In the genomic region with DNA sequence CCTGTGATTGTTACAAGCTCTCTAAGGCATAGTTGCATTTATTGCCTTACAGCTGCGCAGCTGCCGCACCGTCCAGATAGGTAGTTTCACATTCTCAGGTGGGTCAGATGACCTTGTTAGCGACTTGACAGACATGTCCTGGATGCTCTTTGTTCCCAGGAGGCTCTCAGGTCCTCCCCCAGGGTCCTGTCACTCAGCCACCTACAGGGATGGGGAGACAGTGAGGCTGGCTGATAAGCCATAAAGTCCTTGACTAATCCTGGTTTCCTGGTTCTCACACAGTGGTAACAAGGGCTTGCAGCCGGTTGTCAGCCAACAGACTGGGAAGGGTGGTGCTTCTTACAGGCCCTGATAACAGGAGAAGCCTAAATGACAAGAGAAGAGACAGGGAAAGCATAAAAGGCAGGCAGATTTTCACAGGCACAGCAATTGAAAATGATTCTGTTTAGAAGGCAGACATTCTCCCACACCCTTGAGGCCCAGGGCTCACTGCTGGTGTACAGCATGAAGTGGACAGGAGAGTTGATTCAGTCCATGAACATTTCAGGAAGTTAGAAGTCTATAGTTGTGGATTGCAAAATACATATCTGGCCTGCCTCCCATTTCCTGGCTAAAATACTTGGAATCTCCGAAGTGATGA, we compare ENCODE assay signal across 8 cellular contexts. TPM values are rescaled to one million over a fixed set of nuclear protein-coding genes. Genes with fewer than 3 reads are reported as not detected.
A peak's percentile ranks its signal among the peaks of the same experiment; 100 is the strongest.
DNase-seq lines count a peak whose midpoint lies in the region; ATAC-seq and TF ChIP-seq lines count a peak whose summit lies in the region.

No MANE protein-coding gene starts in this region.

- peaks cover 59% of the 10 kb centered on the region for H3K36me3 Mint-ChIP-seq in activated CD4-positive, alpha-beta T cell treated with anti-CD3 and anti-CD28 coated beads, Interleukin-2, amount 10 ng/mL, durations not matched to agents 7 days and 5 days (ENCODE audit: low read depth)
- H3K36me3 Mint-ChIP-seq in activated T-helper 1 cell treated with anti-CD3 and anti-CD28 coated beads, Interleukin-12 subunit alpha, Interleukin-12 subunit beta, Interleukin-2, Interleukin-4 antibody, amounts not matched to agents 30 ng/mL and 10 ng/mL and 1 ng/mL, durations not matched to agents 14 hours and 24 hours and 36 hours (ENCODE audit: low read depth), result peaks cover 43% of the 10 kb centered on the region

- H3K4me3 Mint-ChIP-seq in activated CD4-positive, alpha-beta T cell treated with anti-CD3 and anti-CD28 coated beads, Interleukin-2, amount 10 ng/mL, durations not matched to agents 7 days and 5 days, result peak overlapping the region; percentile 92
- H3K4me3 Mint-ChIP-seq in activated T-helper 1 cell treated with anti-CD3 and anti-CD28 coated beads, Interleukin-12 subunit alpha, Interleukin-12 subunit beta, Interleukin-2, Interleukin-4 antibody, amounts not matched to agents 30 ng/mL and 10 ng/mL and 1 ng/mL, durations not matched to agents 14 hours and 24 hours and 36 hours, result peak overlapping the region; percentile 97

- H3K4me3 ChIP-seq in right cardiac atrium (ENCODE audit: low read length) (no peak overlapping the region), stomach (peak overlapping the region; percentile 64 to 99 (median 95))

- POLR2A ChIA-PET in activated CD4-positive, alpha-beta T cell treated with anti-CD3 and anti-CD28 coated beads, Interleukin-2, amount 10 ng/mL, durations not matched to agents 7 days and 5 days (lab: Charles Lee), result no interaction called here

- DNase-seq in activated CD4-positive, alpha-beta T cell treated with anti-CD3 and anti-CD28 coated beads, Interleukin-2, amount 10 ng/mL, durations not matched to agents 7 days and 5 days, result no peak
- DNase-seq in activated CD4-positive, alpha-beta T cell treated with anti-CD3 and anti-CD28 coated beads for 48 hours, result no peak
- no peak for DNase-seq in activated T-helper 1 cell treated with anti-CD3 and anti-CD28 coated beads, Interleukin-12 subunit alpha, Interleukin-12 subunit beta, Interleukin-2, Interleukin-4 antibody, amounts not matched to agents 30 ng/mL and 10 ng/mL and 1 ng/mL, durations not matched to agents 14 hours and 24 hours and 36 hours (ENCODE audit: low spot score)
- DNase-seq in right cardiac atrium, result peak; percentile 35 to 67 (median 55)
- no peak for DNase-seq in stomach
- DNase-seq in effector CD8-positive, alpha-beta T cell (lab: John Stamatoyannopoulos, UW), result no peak
- no peak for DNase-seq in MV-4-11 (lab: John Stamatoyannopoulos, UW)

- 27% methylated on average over 6 of the region's 6 CpGs for WGBS in right cardiac atrium
- 23 to 30% (median 26%) methylated on average over 6 of the region's 6 CpGs for WGBS in stomach, 5 donors

- TF ChIP-seq EP300 in stomach (IDR thresholded peaks at IDR 0.05), result no peak

- no peaks in the 10 kb centered on the region for H3K27me3 Mint-ChIP-seq in activated CD4-positive, alpha-beta T cell treated with anti-CD3 and anti-CD28 coated beads, Interleukin-2, amount 10 ng/mL, durations not matched to agents 7 days and 5 days
- H3K27me3 Mint-ChIP-seq in activated T-helper 1 cell treated with anti-CD3 and anti-CD28 coated beads, Interleukin-12 subunit alpha, Interleukin-12 subunit beta, Interleukin-2, Interleukin-4 antibody, amounts not matched to agents 30 ng/mL and 10 ng/mL and 1 ng/mL, durations not matched to agents 14 hours and 24 hours and 36 hours (ENCODE audit: insufficient read depth), result no peaks in the 10 kb centered on the region

- intact Hi-C loops in activated T-helper 1 cell treated with anti-CD3 and anti-CD28 coated beads, Interleukin-12 subunit alpha, Interleukin-12 subunit beta, Interleukin-2, Interleukin-4 antibody, amounts not matched to agents 30 ng/mL and 10 ng/mL and 1 ng/mL, durations not matched to agents 14 hours and 24 hours and 36 hours (cut with micrococcal nuclease), result loop anchor here (10.0 kb wide), 1 partner anchor 321 kb away; no protein-coding TSS in a partner anchor
- intact Hi-C loops in right cardiac atrium (cut with DNase I), result loop anchor here in 1 of 4 donors (10.0 kb wide), 1 partner anchor 331 kb away; no protein-coding TSS in a partner anchor
- intact Hi-C loops in stomach (cut with DNase I; ENCODE audit: low total_unique reads), result no loop called here

- CTCF ChIA-PET in activated CD4-positive, alpha-beta T cell treated with anti-CD3 and anti-CD28 coated beads, Interleukin-2, amount 10 ng/mL, durations not matched to agents 7 days and 5 days (lab: Charles Lee), result interaction anchor here (1.1 kb wide), 1 partner anchor 14 kb away, joined by 3 read pairs; no protein-coding TSS in a partner anchor

- peaks cover 69% of the 10 kb centered on the region for H3K4me1 Mint-ChIP-seq in activated CD4-positive, alpha-beta T cell treated with anti-CD3 and anti-CD28 coated beads, Interleukin-2, amount 10 ng/mL, durations not matched to agents 7 days and 5 days
- H3K4me1 Mint-ChIP-seq in activated T-helper 1 cell treated with anti-CD3 and anti-CD28 coated beads, Interleukin-12 subunit alpha, Interleukin-12 subunit beta, Interleukin-2, Interleukin-4 antibody, amounts not matched to agents 30 ng/mL and 10 ng/mL and 1 ng/mL, durations not matched to agents 14 hours and 24 hours and 36 hours (ENCODE audit: low read depth), result peaks cover 65% of the 10 kb centered on the region

- peaks cover 0 to 17% (median 9%) of the 10 kb centered on the region in 4 donors for H3K36me3 ChIP-seq in stomach

- peak; percentile 5 to 19 for ATAC-seq in right cardiac atrium
- ATAC-seq in HG03135 (IDR thresholded peaks at IDR 0.05; ENCODE audit: unreplicated experiment), result no peak

- no peaks in the 10 kb centered on the region for H3K9me3 ChIP-seq in right cardiac atrium (ENCODE audit: control insufficient read depth, low read length)
- no peaks in the 10 kb centered on the region for H3K9me3 ChIP-seq in stomach

- H3K27ac Mint-ChIP-seq in activated CD4-positive, alpha-beta T cell treated with anti-CD3 and anti-CD28 coated beads, Interleukin-2, amount 10 ng/mL, durations not matched to agents 7 days and 5 days, result peak overlapping the region; percentile 95
- H3K27ac Mint-ChIP-seq in activated T-helper 1 cell treated with anti-CD3 and anti-CD28 coated beads, Interleukin-12 subunit alpha, Interleukin-12 subunit beta, Interleukin-2, Interleukin-4 antibody, amounts not matched to agents 30 ng/mL and 10 ng/mL and 1 ng/mL, durations not matched to agents 14 hours and 24 hours and 36 hours, result peak overlapping the region; percentile 82

- H3K4me1 ChIP-seq in right cardiac atrium (ENCODE audit: control insufficient read depth, insufficient read depth, low read length) (peaks cover 45% of the 10 kb centered on the region), stomach (peaks cover 71 to 83% (median 80%) of the 10 kb centered on the region in 4 donors)

- H3K27ac ChIP-seq in right cardiac atrium (ENCODE audit: low read length) (peak overlapping the region; percentile 64), stomach (peak overlapping the region; percentile 37 to 100 (median 99))

- no peaks in the 10 kb centered on the region for H3K9me3 Mint-ChIP-seq in activated CD4-positive, alpha-beta T cell treated with anti-CD3 and anti-CD28 coated beads, Interleukin-2, amount 10 ng/mL, durations not matched to agents 7 days and 5 days
- H3K9me3 Mint-ChIP-seq in activated T-helper 1 cell treated with anti-CD3 and anti-CD28 coated beads, Interleukin-12 subunit alpha, Interleukin-12 subunit beta, Interleukin-2, Interleukin-4 antibody, amounts not matched to agents 30 ng/mL and 10 ng/mL and 1 ng/mL, durations not matched to agents 14 hours and 24 hours and 36 hours, result no peaks in the 10 kb centered on the region

- H3K27me3 ChIP-seq in right cardiac atrium (ENCODE audit: control insufficient read depth, insufficient read depth), result no peaks in the 10 kb centered on the region
- H3K27me3 ChIP-seq in stomach, result no peaks in the 10 kb centered on the region

- no peak for TF ChIP-seq CTCF in stomach (IDR thresholded peaks at IDR 0.05)

- TF ChIP-seq POLR2A in stomach (IDR thresholded peaks at IDR 0.05), result no peak

RNA-seq across cellular contexts. Expression of gene ARF1, which starts 2.9 kb away (rescaled TPM):
- 100 to 1,000 TPM; 267 to 285 TPM for total RNA-seq in activated CD4-positive, alpha-beta T cell treated with anti-CD3 and anti-CD28 coated beads, Interleukin-2, amount 10 ng/mL, durations not matched to agents 7 days and 5 days
- total RNA-seq in activated T-helper 1 cell treated with anti-CD3 and anti-CD28 coated beads, Interleukin-12 subunit alpha, Interleukin-12 subunit beta, Interleukin-2, Interleukin-4 antibody, amounts not matched to agents 30 ng/mL and 10 ng/mL and 1 ng/mL, durations not matched to agents 14 hours and 24 hours and 36 hours, result 404 TPM in 2 replicates
- total RNA-seq in right cardiac atrium (100 to 1,000 TPM; 299 to 395 (median 364) TPM), stomach (100 to 1,000 TPM; 111 to 289 (median 131) TPM)
- polyA plus RNA-seq in right cardiac atrium (340 TPM), stomach (100 to 1,000 TPM; 230 to 310 (median 271) TPM)

RNA-seq across cellular contexts. Expression of gene C1orf35, which starts 17.7 kb away (rescaled TPM):
- 10 to 100 TPM; 14.4 to 24.4 TPM for total RNA-seq in activated CD4-positive, alpha-beta T cell treated with anti-CD3 and anti-CD28 coated beads, Interleukin-2, amount 10 ng/mL, durations not matched to agents 7 days and 5 days
- 27.7 and 30.7 TPM in 2 replicates for total RNA-seq in activated T-helper 1 cell treated with anti-CD3 and anti-CD28 coated beads, Interleukin-12 subunit alpha, Interleukin-12 subunit beta, Interleukin-2, Interleukin-4 antibody, amounts not matched to agents 30 ng/mL and 10 ng/mL and 1 ng/mL, durations not matched to agents 14 hours and 24 hours and 36 hours
- total RNA-seq in right cardiac atrium (1 to 10 TPM; 6.3 to 8.6 (median 7.4) TPM), stomach (10 to 100 TPM in 2 of 5 donors, 1 to 10 TPM in 2, under 1 TPM in 1; 0.58 to 94.7 (median 5.0) TPM)
- polyA plus RNA-seq in right cardiac atrium (7.9 TPM), stomach (10 to 100 TPM; 12.8 to 30.5 (median 20.0) TPM)

RNA-seq across cellular contexts. Expression of gene MRPL55, which starts 23.7 kb away (rescaled TPM):
- total RNA-seq in activated CD4-positive, alpha-beta T cell treated with anti-CD3 and anti-CD28 coated beads, Interleukin-2, amount 10 ng/mL, durations not matched to agents 7 days and 5 days, result 10 to 100 TPM; 38.6 to 44.1 TPM
- total RNA-seq in activated T-helper 1 cell treated with anti-CD3 and anti-CD28 coated beads, Interleukin-12 subunit alpha, Interleukin-12 subunit beta, Interleukin-2, Interleukin-4 antibody, amounts not matched to agents 30 ng/mL and 10 ng/mL and 1 ng/mL, durations not matched to agents 14 hours and 24 hours and 36 hours, result 53.3 and 61.7 TPM in 2 replicates
- total RNA-seq in right cardiac atrium (10 to 100 TPM; 51.6 to 56.5 (median 52.8) TPM), stomach (100 to 1,000 TPM in 1 of 5 donors, 10 to 100 TPM in 4; 18.7 to 101 (median 77.4) TPM)
- polyA plus RNA-seq in right cardiac atrium (103 TPM), stomach (100 to 1,000 TPM; 136 to 158 (median 156) TPM)

RNA-seq across cellular contexts. Expression of gene GUK1, which starts 54.7 kb away (rescaled TPM):
- total RNA-seq in activated CD4-positive, alpha-beta T cell treated with anti-CD3 and anti-CD28 coated beads, Interleukin-2, amount 10 ng/mL, durations not matched to agents 7 days and 5 days, result 100 to 1,000 TPM; 207 to 260 TPM
- 201 and 202 TPM in 2 replicates for total RNA-seq in activated T-helper 1 cell treated with anti-CD3 and anti-CD28 coated beads, Interleukin-12 subunit alpha, Interleukin-12 subunit beta, Interleukin-2, Interleukin-4 antibody, amounts not matched to agents 30 ng/mL and 10 ng/mL and 1 ng/mL, durations not matched to agents 14 hours and 24 hours and 36 hours
- 100 to 1,000 TPM; 151 to 202 (median 169) TPM for total RNA-seq in right cardiac atrium
- 315 TPM for polyA plus RNA-seq in right cardiac atrium
- 100 to 1,000 TPM; 179 to 326 (median 230) TPM for total RNA-seq in stomach
- polyA plus RNA-seq in stomach, result 100 to 1,000 TPM; 457 to 613 (median 592) TPM

Comparison
In these comparisons a context has a peak if more than half of its experiments do, and no peak if none do; other contexts are left out.
1. DNase-seq: peak in right cardiac atrium (3 of 3); none in activated CD4-positive, alpha-beta T cell treated with anti-CD3 and anti-CD28 coated beads, Interleukin-2, amount 10 ng/mL, durations not matched to agents 7 days and 5 days (single experiment), activated CD4-positive, alpha-beta T cell treated with anti-CD3 and anti-CD28 coated beads for 48 hours (single experiment), activated T-helper 1 cell treated with anti-CD3 and anti-CD28 coated beads, Interleukin-12 subunit alpha, Interleukin-12 subunit beta, Interleukin-2, Interleukin-4 antibody, amounts not matched to agents 30 ng/mL and 10 ng/mL and 1 ng/mL, durations not matched to agents 14 hours and 24 hours and 36 hours (single experiment), stomach (single experiment), effector CD8-positive, alpha-beta T cell (single experiment) and MV-4-11 (single experiment).